ENCODE assay signal across 1 cellular context in the genomic region with DNA sequence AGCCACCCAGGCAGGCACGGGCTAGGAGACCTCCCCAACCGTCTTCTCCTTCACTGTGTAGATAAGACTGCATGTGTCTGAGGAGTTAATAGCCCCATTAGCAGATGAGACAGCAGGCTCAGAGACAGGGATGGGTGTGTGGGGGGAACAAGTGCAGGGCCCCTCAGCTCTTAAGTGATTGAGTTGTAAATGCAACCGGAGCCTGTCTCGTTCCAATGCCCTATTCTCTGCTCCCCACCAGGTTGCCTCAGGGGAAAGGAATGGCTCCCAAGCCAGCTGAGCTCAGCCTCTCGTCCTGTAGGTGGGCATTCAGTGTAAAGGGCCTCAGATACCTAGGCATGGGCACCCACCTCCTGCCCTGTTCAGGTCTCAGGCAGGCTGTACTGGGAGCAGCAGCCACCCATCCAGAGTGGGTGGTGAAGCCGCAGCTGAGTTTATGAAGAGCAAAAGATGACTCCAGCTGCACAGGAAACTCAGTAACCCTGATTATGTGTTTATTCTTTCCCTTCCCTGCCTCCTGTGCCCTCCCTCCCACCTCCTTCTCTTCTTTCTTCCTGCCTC.
TF ChIP-seq lines count a peak whose summit lies in the region.

No MANE protein-coding gene starts in this region.

TF ChIP-seq in H1, 55 proteins besides CTCF, POLR2A, EP300 and RAD21 (continued from another document):
- TF ChIP-seq, protein P1, sequence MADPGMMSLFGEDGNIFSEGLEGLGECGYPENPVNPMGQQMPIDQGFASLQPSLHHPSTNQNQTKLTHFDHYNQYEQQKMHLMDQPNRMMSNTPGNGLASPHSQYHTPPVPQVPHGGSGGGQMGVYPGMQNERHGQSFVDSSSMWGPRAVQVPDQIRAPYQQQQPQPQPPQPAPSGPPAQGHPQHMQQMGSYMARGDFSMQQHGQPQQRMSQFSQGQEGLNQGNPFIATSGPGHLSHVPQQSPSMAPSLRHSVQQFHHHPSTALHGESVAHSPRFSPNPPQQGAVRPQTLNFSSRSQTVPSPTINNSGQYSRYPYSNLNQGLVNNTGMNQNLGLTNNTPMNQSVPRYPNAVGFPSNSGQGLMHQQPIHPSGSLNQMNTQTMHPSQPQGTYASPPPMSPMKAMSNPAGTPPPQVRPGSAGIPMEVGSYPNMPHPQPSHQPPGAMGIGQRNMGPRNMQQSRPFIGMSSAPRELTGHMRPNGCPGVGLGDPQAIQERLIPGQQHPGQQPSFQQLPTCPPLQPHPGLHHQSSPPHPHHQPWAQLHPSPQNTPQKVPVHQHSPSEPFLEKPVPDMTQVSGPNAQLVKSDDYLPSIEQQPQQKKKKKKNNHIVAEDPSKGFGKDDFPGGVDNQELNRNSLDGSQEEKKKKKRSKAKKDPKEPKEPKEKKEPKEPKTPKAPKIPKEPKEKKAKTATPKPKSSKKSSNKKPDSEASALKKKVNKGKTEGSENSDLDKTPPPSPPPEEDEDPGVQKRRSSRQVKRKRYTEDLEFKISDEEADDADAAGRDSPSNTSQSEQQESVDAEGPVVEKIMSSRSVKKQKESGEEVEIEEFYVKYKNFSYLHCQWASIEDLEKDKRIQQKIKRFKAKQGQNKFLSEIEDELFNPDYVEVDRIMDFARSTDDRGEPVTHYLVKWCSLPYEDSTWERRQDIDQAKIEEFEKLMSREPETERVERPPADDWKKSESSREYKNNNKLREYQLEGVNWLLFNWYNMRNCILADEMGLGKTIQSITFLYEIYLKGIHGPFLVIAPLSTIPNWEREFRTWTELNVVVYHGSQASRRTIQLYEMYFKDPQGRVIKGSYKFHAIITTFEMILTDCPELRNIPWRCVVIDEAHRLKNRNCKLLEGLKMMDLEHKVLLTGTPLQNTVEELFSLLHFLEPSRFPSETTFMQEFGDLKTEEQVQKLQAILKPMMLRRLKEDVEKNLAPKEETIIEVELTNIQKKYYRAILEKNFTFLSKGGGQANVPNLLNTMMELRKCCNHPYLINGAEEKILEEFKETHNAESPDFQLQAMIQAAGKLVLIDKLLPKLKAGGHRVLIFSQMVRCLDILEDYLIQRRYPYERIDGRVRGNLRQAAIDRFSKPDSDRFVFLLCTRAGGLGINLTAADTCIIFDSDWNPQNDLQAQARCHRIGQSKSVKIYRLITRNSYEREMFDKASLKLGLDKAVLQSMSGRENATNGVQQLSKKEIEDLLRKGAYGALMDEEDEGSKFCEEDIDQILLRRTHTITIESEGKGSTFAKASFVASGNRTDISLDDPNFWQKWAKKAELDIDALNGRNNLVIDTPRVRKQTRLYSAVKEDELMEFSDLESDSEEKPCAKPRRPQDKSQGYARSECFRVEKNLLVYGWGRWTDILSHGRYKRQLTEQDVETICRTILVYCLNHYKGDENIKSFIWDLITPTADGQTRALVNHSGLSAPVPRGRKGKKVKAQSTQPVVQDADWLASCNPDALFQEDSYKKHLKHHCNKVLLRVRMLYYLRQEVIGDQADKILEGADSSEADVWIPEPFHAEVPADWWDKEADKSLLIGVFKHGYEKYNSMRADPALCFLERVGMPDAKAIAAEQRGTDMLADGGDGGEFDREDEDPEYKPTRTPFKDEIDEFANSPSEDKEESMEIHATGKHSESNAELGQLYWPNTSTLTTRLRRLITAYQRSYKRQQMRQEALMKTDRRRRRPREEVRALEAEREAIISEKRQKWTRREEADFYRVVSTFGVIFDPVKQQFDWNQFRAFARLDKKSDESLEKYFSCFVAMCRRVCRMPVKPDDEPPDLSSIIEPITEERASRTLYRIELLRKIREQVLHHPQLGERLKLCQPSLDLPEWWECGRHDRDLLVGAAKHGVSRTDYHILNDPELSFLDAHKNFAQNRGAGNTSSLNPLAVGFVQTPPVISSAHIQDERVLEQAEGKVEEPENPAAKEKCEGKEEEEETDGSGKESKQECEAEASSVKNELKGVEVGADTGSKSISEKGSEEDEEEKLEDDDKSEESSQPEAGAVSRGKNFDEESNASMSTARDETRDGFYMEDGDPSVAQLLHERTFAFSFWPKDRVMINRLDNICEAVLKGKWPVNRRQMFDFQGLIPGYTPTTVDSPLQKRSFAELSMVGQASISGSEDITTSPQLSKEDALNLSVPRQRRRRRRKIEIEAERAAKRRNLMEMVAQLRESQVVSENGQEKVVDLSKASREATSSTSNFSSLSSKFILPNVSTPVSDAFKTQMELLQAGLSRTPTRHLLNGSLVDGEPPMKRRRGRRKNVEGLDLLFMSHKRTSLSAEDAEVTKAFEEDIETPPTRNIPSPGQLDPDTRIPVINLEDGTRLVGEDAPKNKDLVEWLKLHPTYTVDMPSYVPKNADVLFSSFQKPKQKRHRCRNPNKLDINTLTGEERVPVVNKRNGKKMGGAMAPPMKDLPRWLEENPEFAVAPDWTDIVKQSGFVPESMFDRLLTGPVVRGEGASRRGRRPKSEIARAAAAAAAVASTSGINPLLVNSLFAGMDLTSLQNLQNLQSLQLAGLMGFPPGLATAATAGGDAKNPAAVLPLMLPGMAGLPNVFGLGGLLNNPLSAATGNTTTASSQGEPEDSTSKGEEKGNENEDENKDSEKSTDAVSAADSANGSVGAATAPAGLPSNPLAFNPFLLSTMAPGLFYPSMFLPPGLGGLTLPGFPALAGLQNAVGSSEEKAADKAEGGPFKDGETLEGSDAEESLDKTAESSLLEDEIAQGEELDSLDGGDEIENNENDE (IDR thresholded peaks at IDR 0.05; ENCODE audit: insufficient replicate concordance, low read length): no peak
- TF ChIP-seq BACH1 (IDR thresholded peaks at IDR 0.05; ENCODE audit: low read length) (no peak), EZH2 (IDR thresholded peaks at IDR 0.05; ENCODE audit: low read depth, low read length, severe bottlenecking) (no peak), SIN3A (conservative IDR thresholded peaks at IDR 0.05 in 1 of 2, IDR thresholded peaks at IDR 0.05 in 1 of 2; ENCODE audit: low read depth in 1 of 2, low read length in 2 of 2) (no peak), HDAC6 (IDR thresholded peaks at IDR 0.05; ENCODE audit: low read depth, low read length) (no peak)
- TF ChIP-seq, protein P2, sequence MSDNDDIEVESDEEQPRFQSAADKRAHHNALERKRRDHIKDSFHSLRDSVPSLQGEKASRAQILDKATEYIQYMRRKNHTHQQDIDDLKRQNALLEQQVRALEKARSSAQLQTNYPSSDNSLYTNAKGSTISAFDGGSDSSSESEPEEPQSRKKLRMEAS (IDR thresholded peaks at IDR 0.05): no peak
- TF ChIP-seq, protein P3, sequence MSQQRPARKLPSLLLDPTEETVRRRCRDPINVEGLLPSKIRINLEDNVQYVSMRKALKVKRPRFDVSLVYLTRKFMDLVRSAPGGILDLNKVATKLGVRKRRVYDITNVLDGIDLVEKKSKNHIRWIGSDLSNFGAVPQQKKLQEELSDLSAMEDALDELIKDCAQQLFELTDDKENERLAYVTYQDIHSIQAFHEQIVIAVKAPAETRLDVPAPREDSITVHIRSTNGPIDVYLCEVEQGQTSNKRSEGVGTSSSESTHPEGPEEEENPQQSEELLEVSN (IDR thresholded peaks at IDR 0.05): no peak
